ENCODE assay signal across 16 cellular contexts in the genomic region with DNA sequence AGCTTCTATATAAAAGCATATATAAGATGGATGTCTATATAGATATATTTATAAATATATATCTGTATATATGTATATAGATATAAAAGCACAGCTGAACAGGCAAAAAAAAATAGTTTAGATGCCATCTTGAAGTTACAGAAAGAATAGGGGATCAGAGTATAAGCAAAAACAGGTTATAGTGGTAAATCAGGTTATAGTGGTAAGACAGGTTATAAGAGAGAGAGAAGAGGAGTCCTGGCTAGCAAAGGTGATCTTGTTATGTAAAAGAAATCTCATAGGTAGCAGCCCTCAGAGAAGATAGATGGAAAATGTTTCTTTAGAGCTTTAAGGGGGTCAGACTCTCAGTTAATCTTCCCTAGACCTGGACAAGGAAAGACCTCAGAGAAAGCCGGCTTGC.
DNase-seq lines count a peak whose midpoint lies in the region; ATAC-seq, FAIRE-seq and TF ChIP-seq lines count a peak whose summit lies in the region.
"Had no signal": no experiment of that assay in that cellular context is flagged by ENCODE, and none has a peak within 500 bp of the region (broad histone marks: within the 10 kb centered on the region; RNA-seq: fewer than 3 reads in every experiment).

No MANE protein-coding gene starts in this region.

- peak; percentile 60 for FAIRE-seq in colon (lab: Jason Lieb, UNC)
- FAIRE-seq: A549, G401.6, GM12891, GM19239, H1 had no signal

- DNase-seq in HL-60 (ENCODE audit: low read depth in 1 of 2, low spot score in 1 of 2) (no peak), MV-4-11 (lab: John Stamatoyannopoulos, UW) (no peak), tibial artery (no peak), endodermal cell (no peak)
- DNase-seq: AML-193; CD4-positive, alpha-beta memory T cell; H9 had no signal

- H3K27ac Mint-ChIP-seq in endodermal cell, result no peak overlapping the region
- H3K27ac Mint-ChIP-seq: CD4-positive, alpha-beta memory T cell; H9 had no signal

- H3K4me1 Mint-ChIP-seq in endodermal cell, result no peaks in the 10 kb centered on the region
- H3K4me1 Mint-ChIP-seq: CD4-positive, alpha-beta memory T cell; H9 had no signal

- no peaks in the 10 kb centered on the region for H3K27me3 Mint-ChIP-seq in endodermal cell (ENCODE audit: insufficient read depth)
- H3K27me3 Mint-ChIP-seq: CD4-positive, alpha-beta memory T cell had no signal

- H3K27ac ChIP-seq in HL-60 (replicated peaks) (peak overlapping the region; percentile 80; the same call in 1 of the 2 replicates), tibial artery (no peak overlapping the region), endodermal cell (ENCODE audit: low read depth, low read length) (no peak overlapping the region)
- H3K27ac ChIP-seq: A549, C4-2B had no signal

- TF ChIP-seq CTCF in HL-60 (IDR thresholded peaks at IDR 0.05; ENCODE audit: insufficient read depth, low read length) (no peak), tibial artery (IDR thresholded peaks at IDR 0.05) (no peak), endodermal cell (conservative IDR thresholded peaks at IDR 0.05) (no peak)

- no peak overlapping the region for H3K9ac ChIP-seq in endodermal cell (ENCODE audit: extremely low read depth, low read length, poor library complexity, severe bottlenecking)

- H3K4me3 ChIP-seq in HL-60 (replicated peaks; ENCODE audit: insufficient read depth, low read length) (no peak overlapping the region), tibial artery (no peak overlapping the region), endodermal cell (ENCODE audit: low read length) (no peak overlapping the region)
- H3K4me3 ChIP-seq: A549 had no signal

- intact Hi-C loops in tibial artery (cut with DNase I; ENCODE audit: low total_unique reads), result no loop called here

- H3K9me3 Mint-ChIP-seq in endodermal cell, result no peaks in the 10 kb centered on the region
- H3K9me3 Mint-ChIP-seq: H9 had no signal

- no peak overlapping the region for H3K4me3 Mint-ChIP-seq in endodermal cell
- H3K4me3 Mint-ChIP-seq: CD4-positive, alpha-beta memory T cell; H9 had no signal

- ATAC-seq in esophagus mucosa (peak; percentile 82), HG03175 (IDR thresholded peaks at IDR 0.05; ENCODE audit: unreplicated experiment) (no peak)
- ATAC-seq: A549 had no signal

- WGBS in endodermal cell (ENCODE audit: insufficient coverage in 1 of 2, insufficient read length in 1 of 2), 2 experiments, result 88% methylated on average over 1 of the region's 1 CpG; no CpG with 5 or more reads in 1 of the 2 experiments

- H3K4me1 ChIP-seq in tibial artery (peaks cover 0 to 4% (median 0%) of the 10 kb centered on the region in 4 donors), endodermal cell (ENCODE audit: control insufficient read depth, insufficient read depth, low read length) (no peaks in the 10 kb centered on the region)
- H3K4me1 ChIP-seq: A549 had no signal

- no peaks in the 10 kb centered on the region for H3K27me3 ChIP-seq in HL-60 (ENCODE audit: insufficient read depth, poor library complexity, severe bottlenecking)
- no peaks in the 10 kb centered on the region for H3K27me3 ChIP-seq in tibial artery
- H3K27me3 ChIP-seq in endodermal cell (ENCODE audit: control insufficient read depth, insufficient read depth, low read length, poor library complexity, severe bottlenecking), result no peaks in the 10 kb centered on the region

- H3K36me3 Mint-ChIP-seq in endodermal cell (ENCODE audit: low read depth), result no peaks in the 10 kb centered on the region
- H3K36me3 Mint-ChIP-seq: CD4-positive, alpha-beta memory T cell had no signal

- H3K36me3 ChIP-seq in tibial artery (no peaks in the 10 kb centered on the region), endodermal cell (ENCODE audit: control insufficient read depth, insufficient read depth, low read length) (no peaks in the 10 kb centered on the region)

- H3K9me3 ChIP-seq in tibial artery (no peaks in the 10 kb centered on the region), endodermal cell (ENCODE audit: control insufficient read depth, low read length) (peaks cover 6% of the 10 kb centered on the region)
- H3K9me3 ChIP-seq: A549 had no signal
